Comparison of ENCODE assay signal across 8 cellular contexts in genomic region chr1:108570128-108570527, GRCh38. TPM values are rescaled to one million over a fixed set of nuclear protein-coding genes. Genes with fewer than 3 reads are reported as not detected.
A peak's percentile ranks its signal among the peaks of the same experiment; 100 is the strongest.
DNase-seq lines count a peak whose midpoint lies in the region; FAIRE-seq and TF ChIP-seq lines count a peak whose summit lies in the region.

No MANE protein-coding gene starts in this region.

- H3K9me3 ChIP-seq in WERI-Rb-1 (ENCODE audit: severe bottlenecking) = no peaks in the 10 kb centered on the region
- H3K9me3 ChIP-seq in keratinocyte (ENCODE audit: control insufficient read depth, low read depth, low read length) = no peaks in the 10 kb centered on the region

- H3K4me2 ChIP-seq in keratinocyte (ENCODE audit: control insufficient read depth, extremely low read depth, insufficient read depth, low read depth, low read length) = peak overlapping the region; percentile 13

- no peaks in the 10 kb centered on the region for H4K20me1 ChIP-seq in keratinocyte (ENCODE audit: control insufficient read depth, extremely low read depth, insufficient read depth, low read length)

- no peak overlapping the region for H3K4me3 ChIP-seq in GM12864 (ENCODE audit: low read depth, low read length)
- no peak overlapping the region for H3K4me3 ChIP-seq in WERI-Rb-1 (ENCODE audit: low read depth, low read length)
- no peak overlapping the region for H3K4me3 ChIP-seq in keratinocyte (ENCODE audit: control insufficient read depth in 2 of 3, extremely low read depth in 1 of 3, insufficient read depth in 2 of 3, low read depth in 1 of 3, low read length in 3 of 3)

- DNase-seq in GM12864 (ENCODE audit: low read depth) (no peak), HCEC 1CT (peak; percentile 54), Kasumi-1 (lab: John Stamatoyannopoulos, UW) (peak; percentile 83 to 87), WERI-Rb-1 (peak; percentile 11), keratinocyte (ENCODE audit: low read depth, low spot score) (no peak), SHP77 (lab: John Stamatoyannopoulos, UW) (no peak), GM19238 (ENCODE audit: insufficient read length, low spot score) (no peak)

- H3K36me3 ChIP-seq in WERI-Rb-1 (no peaks in the 10 kb centered on the region), keratinocyte (ENCODE audit: control insufficient read depth in 2 of 2, extremely low read depth in 1 of 2, insufficient read depth in 2 of 2, low read length in 2 of 2) (no peaks in the 10 kb centered on the region)

- FAIRE-seq in keratinocyte (lab: Jason Lieb, UNC) = peak; percentile 39

- no peaks in the 10 kb centered on the region for H3K9me1 ChIP-seq in keratinocyte (ENCODE audit: control insufficient read depth, extremely low read depth, insufficient read depth, low read length)

- dilution Hi-C loops in keratinocyte (cut with MboI; ENCODE audit: extremely low pct_ligation_motif_present, low sequenced_read_pairs) = no loop called here

- no peak overlapping the region for H3K9ac ChIP-seq in keratinocyte (ENCODE audit: control insufficient read depth, extremely low read depth, insufficient read depth, low read length)

- no peak overlapping the region for H3K27ac ChIP-seq in 22Rv1
- no peak overlapping the region for H3K27ac ChIP-seq in WERI-Rb-1
- no peak overlapping the region for H3K27ac ChIP-seq in keratinocyte (ENCODE audit: control insufficient read depth, insufficient read depth, low read length)

- no peak overlapping the region for H2AFZ ChIP-seq in keratinocyte (ENCODE audit: control insufficient read depth, low read length)

- H3K79me2 ChIP-seq in keratinocyte (ENCODE audit: control insufficient read depth, insufficient read depth, low read length) = no peaks in the 10 kb centered on the region

- TF ChIP-seq CTCF in 22Rv1 (IDR thresholded peaks at IDR 0.05) (peak; percentile 69), GM12864 (IDR thresholded peaks at IDR 0.05; ENCODE audit: low read depth, low read length, missing control alignments) (peak; percentile 73), WERI-Rb-1 (IDR thresholded peaks at IDR 0.05; ENCODE audit: low read depth, low read length) (peak; percentile 81), keratinocyte (optimal IDR thresholded peaks at IDR 0.05 in 1 of 3, IDR thresholded peaks at IDR 0.05 in 1 of 3, conservative IDR thresholded peaks at IDR 0.05 in 1 of 3; ENCODE audit: extremely low read depth in 1 of 3, insufficient read depth in 2 of 3, low read length in 3 of 3) (peak; percentile 73 to 86 (median 75))

- peaks cover 13% of the 10 kb centered on the region for H3K4me1 ChIP-seq in keratinocyte (ENCODE audit: control insufficient read depth, extremely low read depth, insufficient read depth, low read length)

- H3K27me3 ChIP-seq in WERI-Rb-1 (ENCODE audit: insufficient read depth, low read depth, severe bottlenecking) (no peaks in the 10 kb centered on the region), keratinocyte (ENCODE audit: control insufficient read depth, extremely low read depth, insufficient read depth, low read length) (no peaks in the 10 kb centered on the region)

RNA-seq across cellular contexts. Expression of gene EEIG2, which starts 10.2 kb away (rescaled TPM):
- 0.95 to 2.0 TPM (median 1.6 TPM) in 3 replicates for polyA plus RNA-seq in keratinocyte
- 0.37 TPM for polyA plus RNA-seq in keratinocyte (2011; ENCODE audit: low read depth)
- 1.1 and 2.2 TPM in 2 replicates for polyA plus RNA-seq in keratinocyte (2011; cell fraction: cytosol; rRNA removed)
- polyA plus RNA-seq in keratinocyte (2011; cell fraction: nucleus; rRNA removed) = 1.1 and 1.2 TPM in 2 replicates
- 0.24 and 1.4 TPM in 2 replicates for polyA plus RNA-seq in keratinocyte (2012; ENCODE audit: low replicate concordance)
- 0.33 to 2.5 TPM (median 2.0 TPM) in 3 replicates for polyA minus RNA-seq in keratinocyte
- 1.5 TPM for polyA minus RNA-seq in keratinocyte (2011; cell fraction: cytosol; rRNA and poly(A)+ RNA removed)
- 0.84 and 1.9 TPM in 2 replicates for polyA minus RNA-seq in keratinocyte (2011; cell fraction: nucleus; rRNA and poly(A)+ RNA removed)

Comparison
In these comparisons a context has a peak if more than half of its experiments do, and no peak if none do; other contexts are left out.
1. DNase-seq: peak in HCEC 1CT (single experiment), Kasumi-1 (2 of 2) and WERI-Rb-1 (single experiment); none in GM12864 (single experiment), keratinocyte (single experiment), SHP77 (0 of 2) and GM19238 (single experiment).
2. Peak in every context shown above with its lines, with median percentiles within 50 percentile points of each other: CTCF ChIP-seq.